Comparison of ENCODE assay signal across 1 cellular context in genomic region chr2:176105727-176106635, GRCh38.
TF ChIP-seq lines count a peak whose summit lies in the region.

No MANE protein-coding gene starts in this region.

TF ChIP-seq in GM12891, 5 proteins besides CTCF, POLR2A, EP300 and RAD21:
- TF ChIP-seq POLR2AphosphoS5 (IDR thresholded peaks at IDR 0.05; ENCODE audit: low read depth, low read length) = no peak
- TF ChIP-seq POU2F2 (IDR thresholded peaks at IDR 0.05; ENCODE audit: low read depth, low read length) = no peak
- TF ChIP-seq PAX5 (IDR thresholded peaks at IDR 0.05; ENCODE audit: insufficient read depth, low read length, severe bottlenecking) = no peak
- TF ChIP-seq SPI1 (IDR thresholded peaks at IDR 0.05; ENCODE audit: low read depth, low read length) = no peak
- TF ChIP-seq TAF1 (IDR thresholded peaks at IDR 0.05; ENCODE audit: low read depth, low read length) = no peak
